In genomic region chr16:47311738-47312505, GRCh38 we compare ENCODE assay signal across 10 cellular contexts.
DNase-seq lines count a peak whose midpoint lies in the region; ATAC-seq and TF ChIP-seq lines count a peak whose summit lies in the region.
"Had no signal": no experiment of that assay in that cellular context is flagged by ENCODE, and none has a peak within 500 bp of the region (broad histone marks: within the 10 kb centered on the region; RNA-seq: fewer than 3 reads in every experiment).

No MANE protein-coding gene starts in this region.

- peaks cover 5% of the 10 kb centered on the region for H3K36me3 Mint-ChIP-seq in activated CD4-positive, alpha-beta T cell treated with anti-CD3 and anti-CD28 coated beads, Interleukin-2, amount 10 ng/mL, durations not matched to agents 24 days and 14 days (ENCODE audit: low read depth)

- RAD21 ChIA-PET in HCT116 (lab: Charles Lee; ENCODE audit: low non-redundant PET in 1 of 2, low total read pairs in 2 of 2, uncharacterized antibody in 2 of 2, unreplicated experiment in 2 of 2): no interaction called here

- TF ChIP-seq POLR2A in HCT116 (IDR thresholded peaks at IDR 0.05; ENCODE audit: borderline replicate concordance, extremely low read depth, insufficient read depth, insufficient read length): no peak

- no peak overlapping the region for H2AFZ ChIP-seq in HCT116 (ENCODE audit: low read depth, low read length, poor library complexity, severe bottlenecking)

- TF ChIP-seq RAD21 in HCT116 (IDR thresholded peaks at IDR 0.05; ENCODE audit: low read depth): no peak

- TF ChIP-seq CTCF in HCT116 (IDR thresholded peaks at IDR 0.05 in 2 of 3, conservative IDR thresholded peaks at IDR 0.05 in 1 of 3; ENCODE audit: borderline replicate concordance in 1 of 3, insufficient read depth in 1 of 3, low read depth in 2 of 3, low read length in 2 of 3): no peak

- no peaks in the 10 kb centered on the region for H3K4me1 Mint-ChIP-seq in activated CD4-positive, alpha-beta T cell treated with anti-CD3 and anti-CD28 coated beads, Interleukin-2, amount 10 ng/mL, durations not matched to agents 24 days and 14 days

- no peaks in the 10 kb centered on the region for H3K27me3 Mint-ChIP-seq in activated CD4-positive, alpha-beta T cell treated with anti-CD3 and anti-CD28 coated beads, Interleukin-2, amount 10 ng/mL, durations not matched to agents 24 days and 14 days
- H3K27me3 Mint-ChIP-seq: IgD-negative memory B cell had no signal

- ATAC-seq in HCT116: no peak
- ATAC-seq in GM21381 (IDR thresholded peaks at IDR 0.05; ENCODE audit: unreplicated experiment): no peak

- H3K79me2 ChIP-seq in HCT116 (ENCODE audit: insufficient read depth, low read length): no peaks in the 10 kb centered on the region

- no peaks in the 10 kb centered on the region for H4K20me1 ChIP-seq in HCT116 (ENCODE audit: insufficient read depth)

- intact Hi-C loops in HCT116 (cut with micrococcal nuclease): no loop called here
- intact Hi-C loops in activated CD4-positive, alpha-beta T cell treated with anti-CD3 and anti-CD28 coated beads, Interleukin-2, amount 10 ng/mL, durations not matched to agents 24 days and 14 days (cut with micrococcal nuclease): no loop called here

- no peaks in the 10 kb centered on the region for H3K9me2 ChIP-seq in HCT116 (ENCODE audit: insufficient read depth)

- no peak overlapping the region for H3K4me3 ChIP-seq in HCT116 (replicated peaks in 1 of 2; ENCODE audit: low read depth in 1 of 2, low read length in 2 of 2)

- H3K9ac ChIP-seq in HCT116 (ENCODE audit: low read length): no peak overlapping the region

- no peak overlapping the region for H3K27ac ChIP-seq in HCT116 (ENCODE audit: low read depth, low read length)

- CTCF ChIA-PET in HCT116 (lab: Charles Lee): no interaction called here

- no peaks in the 10 kb centered on the region for H3K9me3 Mint-ChIP-seq in activated CD4-positive, alpha-beta T cell treated with anti-CD3 and anti-CD28 coated beads, Interleukin-2, amount 10 ng/mL, durations not matched to agents 24 days and 14 days
- H3K9me3 Mint-ChIP-seq: IgD-negative memory B cell had no signal

- H3K36me3 ChIP-seq in HCT116 (ENCODE audit: control insufficient read depth in 1 of 2, insufficient read depth in 2 of 2, low read length in 2 of 2): no peaks in the 10 kb centered on the region

- no peaks in the 10 kb centered on the region; a peak in 1 of 4 replicates for H3K4me1 ChIP-seq in HCT116 (ENCODE audit: control insufficient read depth in 1 of 2, insufficient read depth in 2 of 2, low read length in 2 of 2)

- POLR2A ChIA-PET in HCT116 (lab: Charles Lee): no interaction called here

- no peak overlapping the region for H3K4me3 Mint-ChIP-seq in activated CD4-positive, alpha-beta T cell treated with anti-CD3 and anti-CD28 coated beads, Interleukin-2, amount 10 ng/mL, durations not matched to agents 24 days and 14 days

- no peak overlapping the region for H3K4me2 ChIP-seq in HCT116 (ENCODE audit: low read length)

- DNase-seq in HCT116 (ENCODE audit: low read depth, low spot score): peak; percentile 6
- peak; percentile 11 for DNase-seq in RPMI7951 (ENCODE audit: low read depth)
- peak; percentile 10 for DNase-seq in foreskin melanocyte
- peak; percentile 80 for DNase-seq in putamen (ENCODE audit: low spot score)
- no peak for DNase-seq in T-helper 9 cell
- DNase-seq in activated CD4-positive, alpha-beta T cell treated with anti-CD3 and anti-CD28 coated beads, Interleukin-2, amount 10 ng/mL, durations not matched to agents 24 days and 14 days: no peak
- DNase-seq: NCI-H526, T-helper 2 cell had no signal

- no TSS peak for BruUV-seq in HCT116 (replicated peaks; lab: Mats Ljungman, UMichigan)

- no peak overlapping the region for H3K27ac Mint-ChIP-seq in activated CD4-positive, alpha-beta T cell treated with anti-CD3 and anti-CD28 coated beads, Interleukin-2, amount 10 ng/mL, durations not matched to agents 24 days and 14 days

- no peaks in the 10 kb centered on the region for H3K9me3 ChIP-seq in HCT116 (ENCODE audit: control insufficient read depth in 1 of 2, insufficient read depth in 1 of 2, low read depth in 1 of 2, low read length in 2 of 2)

- H3K27me3 ChIP-seq in HCT116 (ENCODE audit: insufficient read depth, low read length): no peaks in the 10 kb centered on the region

TF ChIP-seq in HCT116, 20 proteins besides CTCF, POLR2A, EP300 and RAD21:
- TF ChIP-seq EGR1 (IDR thresholded peaks at IDR 0.05; ENCODE audit: low read depth) (no peak), CEBPB (IDR thresholded peaks at IDR 0.05; ENCODE audit: low read depth) (no peak), JUND (IDR thresholded peaks at IDR 0.05) (no peak), YY1 (IDR thresholded peaks at IDR 0.05; ENCODE audit: extremely low read depth, insufficient replicate concordance, low read depth, low read length) (no peak), SP1 (IDR thresholded peaks at IDR 0.05; ENCODE audit: low read depth) (no peak), SIN3A (IDR thresholded peaks at IDR 0.05; ENCODE audit: low read depth) (no peak), EZH2phosphoT487 (IDR thresholded peaks at IDR 0.05; ENCODE audit: borderline replicate concordance) (no peak)

Comparison
In these comparisons a context has a peak if more than half of its experiments do, and no peak if none do; other contexts are left out.
1. DNase-seq: peak in HCT116 (single experiment), RPMI7951 (single experiment), foreskin melanocyte (single experiment) and putamen (single experiment); none in T-helper 9 cell (single experiment) and activated CD4-positive, alpha-beta T cell treated with anti-CD3 and anti-CD28 coated beads, Interleukin-2, amount 10 ng/mL, durations not matched to agents 24 days and 14 days (single experiment).